Comparison of ENCODE assay signal across 29 cellular contexts in the genomic region with DNA sequence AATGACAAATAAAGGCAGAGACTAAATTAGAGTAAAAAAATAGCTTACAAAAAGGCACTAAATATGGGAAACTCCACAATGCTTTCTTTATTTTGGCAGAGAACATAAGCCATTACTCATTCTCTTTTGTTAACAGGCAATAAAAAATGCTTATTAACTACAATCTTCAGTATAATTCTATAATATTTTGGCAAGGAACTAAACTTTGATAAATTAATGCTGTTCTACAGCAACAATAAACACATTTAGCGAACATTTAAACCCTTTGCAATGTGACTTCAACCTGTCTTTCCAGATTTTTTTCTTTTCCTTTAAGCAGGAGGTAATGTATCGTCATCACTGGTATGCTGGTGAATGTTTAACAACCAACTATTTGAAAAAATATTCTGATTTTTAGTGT. TPM values are rescaled to one million over a fixed set of nuclear protein-coding genes. Genes with fewer than 3 reads are reported as not detected.
A peak's percentile ranks its signal among the peaks of the same experiment; 100 is the strongest.
DNase-seq lines count a peak whose midpoint lies in the region; ATAC-seq, FAIRE-seq and TF ChIP-seq lines count a peak whose summit lies in the region.
"Had no signal": no experiment of that assay in that cellular context is flagged by ENCODE, and none has a peak within 500 bp of the region (broad histone marks: within the 10 kb centered on the region; RNA-seq: fewer than 3 reads in every experiment).

No MANE protein-coding gene starts in this region.

- no peaks in the 10 kb centered on the region for H4K20me1 ChIP-seq in PC-3 (ENCODE audit: low read length)
- H4K20me1 ChIP-seq in endothelial cell of umbilical vein (replicated peaks; ENCODE audit: control insufficient read depth, extremely low read depth, insufficient read depth, low read length): no peaks in the 10 kb centered on the region

- H2AFZ ChIP-seq in PC-3 (ENCODE audit: low read length) (no peak overlapping the region), endothelial cell of umbilical vein (ENCODE audit: low read depth, low read length) (peak overlapping the region; percentile 54)

- H3K4me1 Mint-ChIP-seq in Calu3 (ENCODE audit: low read depth, unreplicated experiment) (peaks cover 55% of the 10 kb centered on the region), progenitor cell of endocrine pancreas (ENCODE audit: low read depth) (peaks cover 33% of the 10 kb centered on the region)
- H3K4me1 Mint-ChIP-seq: CD8-positive, alpha-beta memory T cell; T-helper 17 cell had no signal

- H3K9me3 Mint-ChIP-seq in Calu3 (ENCODE audit: low read depth, unreplicated experiment): peaks cover 5% of the 10 kb centered on the region
- H3K9me3 Mint-ChIP-seq in progenitor cell of endocrine pancreas (ENCODE audit: low read depth): peaks cover 8% of the 10 kb centered on the region
- H3K9me3 Mint-ChIP-seq: CD8-positive, alpha-beta memory T cell had no signal

- DNase-seq in Calu3 (no peak), PC-3 (peak; percentile 79), endothelial cell of umbilical vein (ENCODE audit: low read depth, low spot score) (peak; percentile 80), progenitor cell of endocrine pancreas (ENCODE audit: low spot score, unreplicated experiment) (no peak), posterior vena cava (ENCODE audit: low spot score) (no peak), NCI-H1417 treated with DMSO at 0.1 percent for 48 hours (lab: John Stamatoyannopoulos, UW) (no peak), amygdala (lab: John Stamatoyannopoulos, UW) (no peak)
- DNase-seq: activated CD4-positive, alpha-beta T cell treated with anti-CD3 and anti-CD28 coated beads, Interleukin-2, amount 50 U/mL, for 1 hour; activated CD8-positive, alpha-beta memory T cell treated with anti-CD3 and anti-CD28 coated beads, Interleukin-2, amount 50 U/mL, for 4 hours; activated effector memory CD4-positive, alpha-beta T cell treated with Interleukin-2 at 50 U/mL for 16 hours; CD8-positive, alpha-beta memory T cell; central memory CD4-positive, alpha-beta T cell; EL; erythroblast; left cardiac atrium; NCI-H1436; NCI-H774; psoas muscle; spleen; stimulated activated CD4-positive, alpha-beta T cell treated with anti-CD3 and anti-CD28 coated beads, Interleukin-4, amount 100 ng/mL, for 24 hours; stomach; T-helper 17 cell; upper lobe of left lung had no signal

- TF ChIP-seq CTCF in Calu3 (IDR thresholded peaks at IDR 0.05; ENCODE audit: unreplicated experiment) (no peak), PC-3 (conservative IDR thresholded peaks at IDR 0.05; ENCODE audit: low read depth, low read length) (no peak), endothelial cell of umbilical vein (IDR thresholded peaks at IDR 0.05; ENCODE audit: extremely low read depth in 1 of 2, insufficient read depth in 1 of 2, low read depth in 1 of 2, low read length in 2 of 2) (no peak), progenitor cell of endocrine pancreas (IDR thresholded peaks at IDR 0.05; ENCODE audit: unreplicated experiment) (no peak)

- peak overlapping the region; percentile 97 for H3K27ac Mint-ChIP-seq in Calu3 (ENCODE audit: unreplicated experiment)
- H3K27ac Mint-ChIP-seq in progenitor cell of endocrine pancreas: peak overlapping the region; percentile 59
- H3K27ac Mint-ChIP-seq: CD8-positive, alpha-beta memory T cell; natural killer cell treated with Interleukin-12 subunit alpha and Interleukin-12 subunit beta and Interleukin-15 and Interleukin-18, amount 100 ng/mL, for 72 hours; T-helper 17 cell had no signal

- H3K4me2 ChIP-seq in PC-3 (ENCODE audit: low read length) (peak overlapping the region; percentile 68), endothelial cell of umbilical vein (ENCODE audit: insufficient read depth, low read length) (peak overlapping the region; percentile 31)

- peaks cover 3% of the 10 kb centered on the region for H3F3A ChIP-seq in PC-3 (ENCODE audit: low read length, unreplicated experiment)

- ATAC-seq in PC-3: peak; percentile 67
- no peak for ATAC-seq in GM21619 (IDR thresholded peaks at IDR 0.05; ENCODE audit: unreplicated experiment)
- ATAC-seq: left cardiac atrium; natural killer cell treated with Interleukin-12 subunit alpha and Interleukin-12 subunit beta and Interleukin-15 and Interleukin-18, amount 100 ng/mL, for 72 hours; psoas muscle; T-helper 17 cell had no signal

- H3K36me3 Mint-ChIP-seq in Calu3 (ENCODE audit: insufficient read depth, unreplicated experiment) (peaks cover 21% of the 10 kb centered on the region), progenitor cell of endocrine pancreas (ENCODE audit: insufficient read depth) (no peaks in the 10 kb centered on the region)
- H3K36me3 Mint-ChIP-seq: CD8-positive, alpha-beta memory T cell; natural killer cell treated with Interleukin-12 subunit alpha and Interleukin-12 subunit beta and Interleukin-15 and Interleukin-18, amount 100 ng/mL, for 72 hours had no signal

- H3K27ac ChIP-seq in PC-3 (ENCODE audit: low read length) (peak overlapping the region; percentile 84), endothelial cell of umbilical vein (ENCODE audit: insufficient read depth, low read depth, low read length) (no peak overlapping the region)
- H3K27ac ChIP-seq: psoas muscle, SJSA1, spleen, stomach, upper lobe of left lung had no signal

- H3K79me2 ChIP-seq in PC-3 (ENCODE audit: low read length) (no peaks in the 10 kb centered on the region), endothelial cell of umbilical vein (ENCODE audit: control insufficient read depth, insufficient read depth, low read length) (no peaks in the 10 kb centered on the region)

- BruUV-seq in Calu3 (replicated peaks; lab: Mats Ljungman, UMichigan) (no TSS peak), PC-3 (replicated peaks; lab: Mats Ljungman, UMichigan) (no TSS peak), endothelial cell of umbilical vein (replicated peaks; lab: Mats Ljungman, UMichigan) (no TSS peak)

- H3K9ac ChIP-seq in PC-3 (ENCODE audit: low read length) (peak overlapping the region; percentile 40), endothelial cell of umbilical vein (replicated peaks; ENCODE audit: extremely low read depth, insufficient read depth, low read length) (no peak overlapping the region)

- POLR2A ChIA-PET in PC-3 (lab: Charles Lee; ENCODE audit: unreplicated experiment): no interaction called here
- POLR2A ChIA-PET in endothelial cell of umbilical vein (lab: Charles Lee): no interaction called here

- H3K4me3 Mint-ChIP-seq in Calu3 (ENCODE audit: low read depth, unreplicated experiment) (no peak overlapping the region), progenitor cell of endocrine pancreas (ENCODE audit: low read depth) (no peak overlapping the region)
- H3K4me3 Mint-ChIP-seq: CD8-positive, alpha-beta memory T cell; natural killer cell treated with Interleukin-12 subunit alpha and Interleukin-12 subunit beta and Interleukin-15 and Interleukin-18, amount 100 ng/mL, for 72 hours; T-helper 17 cell had no signal

- FAIRE-seq in endothelial cell of umbilical vein (lab: Jason Lieb, UNC): peak; percentile 15

- H3K36me3 ChIP-seq in PC-3 (ENCODE audit: low read depth, low read length) (no peaks in the 10 kb centered on the region), endothelial cell of umbilical vein (ENCODE audit: control insufficient read depth in 2 of 2, extremely low read depth in 1 of 2, insufficient read depth in 2 of 2, low read length in 2 of 2) (no peaks in the 10 kb centered on the region)
- H3K36me3 ChIP-seq: HAP-1, SJSA1, spleen, stomach, upper lobe of left lung had no signal

- dilution Hi-C loops in endothelial cell of umbilical vein (cut with MboI; ENCODE audit: extremely low pct_ligation_motif_present, low sequenced_read_pairs): no loop called here

- H3K9me1 ChIP-seq in endothelial cell of umbilical vein (replicated peaks; ENCODE audit: control insufficient read depth, extremely low read depth, insufficient read depth, low read length): peaks cover 2% of the 10 kb centered on the region

- H3K27me3 ChIP-seq in PC-3 (ENCODE audit: low read length) (no peaks in the 10 kb centered on the region), endothelial cell of umbilical vein (ENCODE audit: control insufficient read depth in 2 of 2, insufficient read depth in 2 of 2, low read length in 2 of 2) (no peaks in the 10 kb centered on the region)
- H3K27me3 ChIP-seq: SJSA1, stomach, upper lobe of left lung had no signal

- H3K4me3 ChIP-seq in PC-3 (ENCODE audit: low read length) (peak overlapping the region; percentile 26), endothelial cell of umbilical vein (replicated peaks in 1 of 3; ENCODE audit: insufficient read depth in 1 of 3, low read depth in 1 of 3, low read length in 3 of 3) (no peak overlapping the region)
- H3K4me3 ChIP-seq: HAP-1, psoas muscle, SJSA1, spleen, stomach, upper lobe of left lung had no signal

- peaks cover 42% of the 10 kb centered on the region for H3K4me1 ChIP-seq in PC-3 (ENCODE audit: insufficient read depth, low read length)
- H3K4me1 ChIP-seq in endothelial cell of umbilical vein (ENCODE audit: control insufficient read depth, extremely low read depth, insufficient read depth, low read length): peaks cover 8% of the 10 kb centered on the region
- H3K4me1 ChIP-seq: psoas muscle, SJSA1, spleen, upper lobe of left lung had no signal

- TF ChIP-seq POLR2A in endothelial cell of umbilical vein (IDR thresholded peaks at IDR 0.05; ENCODE audit: low read depth, low read length): no peak

- H3K9me3 ChIP-seq in PC-3 (ENCODE audit: low read length) (no peaks in the 10 kb centered on the region), endothelial cell of umbilical vein (replicated peaks; ENCODE audit: control insufficient read depth, insufficient read depth, low read length) (no peaks in the 10 kb centered on the region)
- H3K9me3 ChIP-seq: HAP-1, psoas muscle, SJSA1, spleen, stomach, upper lobe of left lung had no signal

- intact Hi-C loops in Calu3 (cut with micrococcal nuclease; ENCODE audit: unreplicated experiment) (loop anchor here (1.0 kb wide), 3 partner anchors 8 to 32 kb away; no protein-coding TSS in a partner anchor), PC-3 (cut with micrococcal nuclease) (loop anchor here (1.0 to 10.0 kb wide), 3 partner anchors 15 to 266 kb away; no protein-coding TSS in a partner anchor), endothelial cell of umbilical vein (cut with micrococcal nuclease) (no loop called here), posterior vena cava (cut with DNase I) (no loop called here)

- no peaks in the 10 kb centered on the region for H3K9me2 ChIP-seq in PC-3 (replicated peaks; ENCODE audit: low read length)

- H3K27me3 Mint-ChIP-seq in Calu3 (ENCODE audit: unreplicated experiment) (no peaks in the 10 kb centered on the region), progenitor cell of endocrine pancreas (no peaks in the 10 kb centered on the region)

- CTCF ChIA-PET in Calu3 (lab: Charles Lee) (interaction anchor here (0.8 to 1.5 kb wide), 2 partner anchors 18 to 35 kb away, joined by 3 read pairs; no protein-coding TSS in a partner anchor), PC-3 (lab: Charles Lee) (interaction anchor here (0.5 kb wide), 1 partner anchor 58 kb away, joined by 4 read pairs; no protein-coding TSS in a partner anchor), endothelial cell of umbilical vein (lab: Charles Lee) (interaction anchor here (0.7 to 2.3 kb wide), 8 partner anchors 10 to 686 kb away, joined by 3 to 13 read pairs (median 6); no protein-coding TSS in a partner anchor)

RNA-seq across cellular contexts. Expression of gene POU1F1, which starts 42.2 kb away (rescaled TPM):
- total RNA-seq in Calu3 (2022) (not detected in 2 replicates), PC-3 (2014; rRNA removed) (not detected in 2 replicates), endothelial cell of umbilical vein (not detected in 2 replicates), progenitor cell of endocrine pancreas (not detected in 2 replicates), posterior vena cava (not detected)
- polyA plus RNA-seq in endothelial cell of umbilical vein: not detected in 2 replicates
- polyA plus RNA-seq in endothelial cell of umbilical vein (2011; cell fraction: cytosol; rRNA removed): not detected in 2 replicates
- not detected in 2 replicates for polyA plus RNA-seq in endothelial cell of umbilical vein (2011; cell fraction: nucleus; rRNA removed)
- polyA plus RNA-seq in endothelial cell of umbilical vein (2012): not detected in 2 replicates
- polyA minus RNA-seq in endothelial cell of umbilical vein: not detected in 2 replicates
- not detected for polyA minus RNA-seq in endothelial cell of umbilical vein (2011; cell fraction: cytosol; rRNA and poly(A)+ RNA removed)
- polyA minus RNA-seq in endothelial cell of umbilical vein (2011; cell fraction: nucleus; rRNA and poly(A)+ RNA removed): not detected in 2 replicates
- total RNA-seq: CD8-positive, alpha-beta memory T cell; left cardiac atrium; mesenteric fat pad; natural killer cell treated with Interleukin-12 subunit alpha and Interleukin-12 subunit beta and Interleukin-15 and Interleukin-18, amount 100 ng/mL, for 72 hours; psoas muscle; SJSA1; spleen; stomach; T-helper 17 cell; upper lobe of left lung had no signal
- polyA plus RNA-seq: adipose tissue; CD8-positive, alpha-beta memory T cell; spleen; stomach had no signal

Comparison
In these comparisons a context has a peak if more than half of its experiments do, and no peak if none do; other contexts are left out.
1. DNase-seq: peak in PC-3 (single experiment) and endothelial cell of umbilical vein (single experiment); none in Calu3 (single experiment), progenitor cell of endocrine pancreas (single experiment), posterior vena cava (single experiment), NCI-H1417 treated with DMSO at 0.1 percent for 48 hours (single experiment) and amygdala (0 of 56).
2. intact Hi-C loops: an anchor here in Calu3 (1.0 kb wide) and PC-3 (1.0 to 10.0 kb wide); none called in endothelial cell of umbilical vein and posterior vena cava.